34 cellular contexts compared by ENCODE assay signal in the genomic region with DNA sequence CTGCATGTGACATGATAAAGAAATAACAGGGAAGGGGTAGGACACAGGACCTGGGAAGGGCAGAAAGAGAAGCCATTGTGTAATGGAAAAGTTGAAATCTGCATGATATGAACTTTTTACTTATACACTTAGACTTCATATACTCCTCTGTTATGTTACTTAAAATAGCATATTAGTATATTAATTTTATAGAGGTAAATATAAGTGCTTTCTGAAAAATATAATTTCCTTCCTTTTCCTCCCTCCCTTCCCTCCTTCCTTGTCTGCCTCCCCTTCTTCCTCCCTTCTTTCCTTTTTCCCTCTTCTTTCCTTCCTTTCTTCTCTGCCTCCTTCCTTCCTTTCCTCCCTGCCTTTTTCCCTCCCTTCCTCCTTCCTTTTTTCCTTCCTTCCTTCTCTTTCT.
"Had no signal": no experiment of that assay in that cellular context is flagged by ENCODE, and none has a peak within 500 bp of the region (broad histone marks: within the 10 kb centered on the region; RNA-seq: fewer than 3 reads in every experiment).

No MANE protein-coding gene starts in this region.

- H3K36me3 ChIP-seq: adrenal gland, ascending aorta, brain microvascular endothelial cell, breast epithelium, cardiac muscle cell had no signal

- H3K27ac ChIP-seq: adrenal gland, ascending aorta, body of pancreas, brain microvascular endothelial cell, breast epithelium, cardiac muscle cell had no signal

- FAIRE-seq: astrocyte, bronchial epithelial cell had no signal

- DNase-seq: activated effector memory CD4-positive, alpha-beta T cell treated with anti-CD3 and anti-CD28 coated beads, Interleukin-2, amount 50 U/mL, for 16 hours; activated effector memory CD4-positive, alpha-beta T cell treated with Interleukin-2 at 50 U/mL for 16 hours; activated gamma-delta T cell; activated gamma-delta T cell treated with Interleukin-2 at 50 U/mL for 16 hours; activated naive CD4-positive, alpha-beta T cell; activated naive CD4-positive, alpha-beta T cell treated with anti-CD3 and anti-CD28 coated beads for 36 hours; activated naive CD4-positive, alpha-beta T cell treated with anti-CD3 and anti-CD28 coated beads, Interleukin-2, amount 10 ng/mL, durations not matched to agents 7 days and 5 days; activated naive CD4-positive, alpha-beta T cell treated with anti-CD3 and anti-CD28 coated beads, Interleukin-2, amount 50 U/mL, for 16 hours; activated naive CD4-positive, alpha-beta T cell treated with Interleukin-2 at 50 U/mL for 16 hours; activated naive CD8-positive, alpha-beta T cell treated with anti-CD3 and anti-CD28 coated beads for 36 hours; activated naive CD8-positive, alpha-beta T cell treated with anti-CD3 and anti-CD28 coated beads, Interleukin-2, amount 10 ng/mL, durations not matched to agents 7 days and 5 days; activated naive CD8-positive, alpha-beta T cell treated with anti-CD3 and anti-CD28 coated beads, Interleukin-2, amount 50 U/mL, for 24 hours; activated T-cell treated with anti-CD3 and anti-CD28 coated beads, Interleukin-2, amount 50 U/mL, for 1 hour; activated T-cell treated with anti-CD3 and anti-CD28 coated beads, Interleukin-2, amount 50 U/mL, for 24 hours; activated T-cell treated with anti-CD3 and anti-CD28 coated beads, Interleukin-2, amount 50 U/mL, for 4 hours; activated T-cell treated with anti-CD3 and anti-CD28 coated beads, Interleukin-2, amount 50 U/mL, for 48 hours; activated T-cell treated with anti-CD3 and anti-CD28 coated beads, Interleukin-2, amount 50 U/mL, for 72 hours; adrenal gland; amniotic stem cell; amygdala; anterior cingulate cortex; aorta; body of pancreas; brain microvascular endothelial cell; caudate nucleus; central memory CD4-positive, alpha-beta T cell; cerebellar nuclear complex had no signal

- H3K9me3 ChIP-seq: adrenal gland, ascending aorta, body of pancreas, breast epithelium had no signal

- H3K27me3 ChIP-seq: adrenal gland, ascending aorta, body of pancreas, brain microvascular endothelial cell, breast epithelium, cardiac muscle cell had no signal

- H3K4me1 ChIP-seq: adrenal gland, ascending aorta, body of pancreas, breast epithelium had no signal

- H3K4me3 ChIP-seq: adrenal gland, ascending aorta, body of pancreas, breast epithelium, cardiac muscle cell had no signal

- ATAC-seq: activated naive CD4-positive, alpha-beta T cell treated with anti-CD3 and anti-CD28 coated beads, Interleukin-2, amount 50 U/mL, for 72 hours; activated naive CD8-positive, alpha-beta T cell treated with anti-CD3 and anti-CD28 coated beads, Interleukin-2, amount 50 U/mL, for 24 hours; activated T-cell treated with anti-CD3 and anti-CD28 coated beads, Interleukin-2, amount 50 U/mL, for 4 hours; activated T-cell treated with anti-CD3 and anti-CD28 coated beads, Interleukin-2, amount 50 U/mL, for 72 hours; activated T-helper 17 cell treated with anti-CD3 and anti-CD28 coated beads, Interleukin-2, amount 50 U/mL, for 72 hours; body of pancreas had no signal
